1 cellular context compared by ENCODE assay signal in the genomic region with DNA sequence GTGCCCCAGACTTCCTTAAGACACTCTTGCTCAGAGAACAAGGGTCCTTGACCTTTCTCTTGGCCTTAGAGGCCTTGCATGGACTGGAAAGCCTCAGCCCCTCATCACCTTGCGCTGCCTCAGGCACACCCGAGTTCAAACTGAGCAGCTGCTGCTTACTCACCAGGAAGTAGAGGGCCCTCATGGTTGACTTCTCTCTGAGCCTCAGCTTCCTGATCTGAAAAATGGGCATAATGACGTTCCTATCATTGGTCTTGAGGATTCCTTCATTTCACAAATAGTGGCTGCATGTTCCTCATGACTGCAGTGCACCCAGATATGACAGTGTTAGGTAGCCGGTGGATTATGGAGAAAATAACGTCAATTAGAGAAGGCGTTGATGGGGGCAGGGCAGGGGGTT.
TF ChIP-seq lines count a peak whose summit lies in the region.

No MANE protein-coding gene starts in this region.

TF ChIP-seq in K562, 482 proteins besides CTCF, POLR2A, EP300 and RAD21:
- TF ChIP-seq YY1 (IDR thresholded peaks at IDR 0.05; ENCODE audit: borderline replicate concordance in 1 of 3, control insufficient read depth in 1 of 3, extremely low read depth in 1 of 3, insufficient read depth in 3 of 3, insufficient read length in 1 of 3, insufficient replicate concordance in 2 of 3, low read depth in 1 of 3, low read length in 2 of 3) (no peak), KDM1A (IDR thresholded peaks at IDR 0.05) (peak; percentile 32 to 51; a peak in 2 of 4 replicates), HNRNPLL (IDR thresholded peaks at IDR 0.05; ENCODE audit: low read depth, low read length, poor library complexity, severe bottlenecking) (no peak), BCOR (IDR thresholded peaks at IDR 0.05) (peak; percentile 58; the same call in 1 of the 2 replicates), CAMTA2 (CRISPR knock-in tag; conservative IDR thresholded peaks at IDR 0.05) (no peak), HDGF (IDR thresholded peaks at IDR 0.05) (no peak), ZC3H11A (IDR thresholded peaks at IDR 0.05; ENCODE audit: low read depth, low read length) (no peak), ZNF121 (CRISPR knock-in tag; conservative IDR thresholded peaks at IDR 0.05) (no peak), BRD4 (IDR thresholded peaks at IDR 0.05) (no peak)
- TF ChIP-seq, protein P1, sequence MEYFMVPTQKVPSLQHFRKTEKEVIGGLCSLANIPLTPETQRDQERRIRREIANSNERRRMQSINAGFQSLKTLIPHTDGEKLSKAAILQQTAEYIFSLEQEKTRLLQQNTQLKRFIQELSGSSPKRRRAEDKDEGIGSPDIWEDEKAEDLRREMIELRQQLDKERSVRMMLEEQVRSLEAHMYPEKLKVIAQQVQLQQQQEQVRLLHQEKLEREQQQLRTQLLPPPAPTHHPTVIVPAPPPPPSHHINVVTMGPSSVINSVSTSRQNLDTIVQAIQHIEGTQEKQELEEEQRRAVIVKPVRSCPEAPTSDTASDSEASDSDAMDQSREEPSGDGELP (CRISPR knock-in tag; IDR thresholded peaks at IDR 0.05; ENCODE audit: borderline replicate concordance) = no peak
- TF ChIP-seq, protein P2, sequence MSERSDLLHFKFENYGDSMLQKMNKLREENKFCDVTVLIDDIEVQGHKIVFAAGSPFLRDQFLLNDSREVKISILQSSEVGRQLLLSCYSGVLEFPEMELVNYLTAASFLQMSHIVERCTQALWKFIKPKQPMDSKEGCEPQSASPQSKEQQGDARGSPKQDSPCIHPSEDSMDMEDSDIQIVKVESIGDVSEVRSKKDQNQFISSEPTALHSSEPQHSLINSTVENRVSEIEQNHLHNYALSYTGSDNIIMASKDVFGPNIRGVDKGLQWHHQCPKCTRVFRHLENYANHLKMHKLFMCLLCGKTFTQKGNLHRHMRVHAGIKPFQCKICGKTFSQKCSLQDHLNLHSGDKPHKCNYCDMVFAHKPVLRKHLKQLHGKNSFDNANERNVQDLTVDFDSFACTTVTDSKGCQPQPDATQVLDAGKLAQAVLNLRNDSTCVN (CRISPR knock-in tag; IDR thresholded peaks at IDR 0.05) = no peak
